ENCODE assay signal across 1 cellular context in genomic region chr5:91456928-91457571, GRCh38.
TF ChIP-seq lines count a peak whose summit lies in the region.

No MANE protein-coding gene starts in this region.

TF ChIP-seq in WTC11, 78 proteins besides CTCF, POLR2A, EP300 and RAD21 (continued from another document):
- TF ChIP-seq E2F1 (CRISPR knock-in tag; IDR thresholded peaks at IDR 0.05) (no peak), ETV6 (CRISPR knock-in tag; IDR thresholded peaks at IDR 0.05) (no peak), ZNF671 (CRISPR knock-in tag; IDR thresholded peaks at IDR 0.05) (no peak), GABPB1 (CRISPR knock-in tag; IDR thresholded peaks at IDR 0.05) (no peak), GRHL2 (CRISPR knock-in tag; IDR thresholded peaks at IDR 0.05; ENCODE audit: insufficient replicate concordance, severe bottlenecking) (no peak), TEAD4 (CRISPR knock-in tag; IDR thresholded peaks at IDR 0.05) (no peak), AFF4 (CRISPR knock-in tag; IDR thresholded peaks at IDR 0.05; ENCODE audit: borderline replicate concordance) (no peak), ATF2 (CRISPR knock-in tag; IDR thresholded peaks at IDR 0.05; ENCODE audit: borderline replicate concordance, low read depth) (no peak)
